ENCODE assay signal across 33 cellular contexts in the genomic region with DNA sequence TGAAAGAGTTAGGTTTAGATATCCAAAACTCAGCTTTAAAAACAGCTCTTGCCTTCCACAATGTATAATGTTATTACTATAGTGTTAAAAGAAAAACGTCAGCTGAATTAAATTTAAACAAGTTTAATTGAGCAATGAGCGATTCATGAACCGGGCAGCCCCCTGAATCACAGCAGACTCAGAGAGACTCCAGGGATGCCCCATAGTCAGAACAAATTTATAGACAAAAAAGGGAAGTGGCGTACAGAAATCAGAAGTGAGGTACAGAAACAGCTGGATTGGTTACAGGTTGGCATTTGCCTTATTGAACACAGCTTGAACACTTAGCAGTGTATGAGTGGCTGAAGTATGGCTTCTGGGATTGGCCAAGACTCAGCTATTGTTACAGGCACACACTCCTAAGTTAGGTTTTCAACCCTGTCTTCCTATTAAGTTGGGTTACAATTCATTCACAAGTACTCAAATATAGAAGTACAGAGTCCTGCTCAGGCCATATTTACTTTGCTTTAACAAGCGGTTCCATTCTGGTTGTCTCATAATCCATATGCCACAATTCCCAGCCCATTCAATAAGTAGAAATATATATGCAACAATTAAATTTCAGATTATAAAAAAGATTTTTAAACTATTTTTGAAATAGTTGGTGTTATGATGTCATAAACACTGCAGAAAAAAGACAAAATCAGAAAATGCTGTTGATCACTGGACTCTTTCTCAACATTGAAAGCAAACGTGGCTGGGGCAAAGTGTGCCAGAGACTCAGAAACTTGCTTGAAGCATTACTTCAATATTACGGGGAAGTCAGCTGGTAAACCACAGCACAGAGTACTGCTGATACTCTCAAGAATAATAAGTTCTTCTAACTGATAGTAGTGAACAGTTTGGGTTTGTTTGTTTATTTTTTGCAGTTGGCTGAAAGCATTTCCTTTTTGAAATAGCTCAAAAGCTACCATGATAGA.
"Had no signal": no experiment of that assay in that cellular context is flagged by ENCODE, and none has a peak within 500 bp of the region (broad histone marks: within the 10 kb centered on the region; RNA-seq: fewer than 3 reads in every experiment).

No MANE protein-coding gene starts in this region.

- H3K9me3 ChIP-seq: MG63, SJSA1, SK-N-SH had no signal

- H3K9ac ChIP-seq: SK-N-SH had no signal

- H2AFZ ChIP-seq: PC-9 had no signal

- H3K27ac ChIP-seq: PC-9, RWPE1, SJSA1 had no signal

- H3K36me3 ChIP-seq: MG63, SJSA1 had no signal

- FAIRE-seq: RCC 7860 had no signal

- H3K4me1 ChIP-seq: SJSA1 had no signal

- ATAC-seq: Panc1, Right ventricle myocardium inferior had no signal

- H3K4me3 ChIP-seq: MG63, PC-9, SJSA1 had no signal

- H3K27me3 ChIP-seq: MG63, SJSA1 had no signal

- H3K4me2 ChIP-seq: PC-9, SK-N-SH had no signal

- DNase-seq: Karpas-422, MG63, NCI-H1048, NCI-H1092 treated with DMSO at 0.1 percent for 48 hours, NCI-H1105 treated with DMSO at 0.1 percent for 48 hours, NCI-H1417, NCI-H1436, NCI-H146, NCI-H1694, NCI-H187, NCI-H1930, NCI-H2029 treated with DMSO at 0.1 percent for 48 hours, NCI-H2081 treated with DMSO at 0.1 percent for 48 hours, NCI-H2107, NCI-H2171, NCI-H226, NCI-H446 treated with DMSO at 0.1 percent for 48 hours, NCI-H510A, NCI-H524, NCI-H526, NCI-H69, NCI-H748 treated with DMSO at 0.1 percent for 48 hours, NCI-H82, PC-9, SHP77, SK-N-SH, SW 1271, T-helper 1 cell had no signal
